Comparison of ENCODE assay signal across 10 cellular contexts in genomic region chr19:40688987-40689338, GRCh38. TPM values are rescaled to one million over a fixed set of nuclear protein-coding genes. Genes with fewer than 3 reads are reported as not detected.
DNase-seq lines count a peak whose midpoint lies in the region; ATAC-seq, FAIRE-seq and TF ChIP-seq lines count a peak whose summit lies in the region.
"Had no signal": no experiment of that assay in that cellular context is flagged by ENCODE, and none has a peak within 500 bp of the region (broad histone marks: within the 10 kb centered on the region; RNA-seq: fewer than 3 reads in every experiment).

No MANE protein-coding gene starts in this region.

- TF ChIP-seq POLR2A in H1 (IDR thresholded peaks at IDR 0.05; ENCODE audit: control extremely low read depth in 1 of 2, low read depth in 2 of 2, low read length in 2 of 2) = no peak

- H2BK15ac ChIP-seq in H1 (ENCODE audit: low read length) = peak overlapping the region; percentile 61; the same call in 1 of the 2 replicates

- H2BK12ac ChIP-seq in H1 (ENCODE audit: low read depth, low read length) = peak overlapping the region; percentile 88; the same call in 1 of the 2 replicates

- no peak for FAIRE-seq in H1 (lab: Jason Lieb, UNC)

- 0 out of 2 replicates have a peak, but pooled peaks cover 5% of the 10 kb centered on the region for H3K79me2 ChIP-seq in KMS-11 (ENCODE audit: insufficient read depth, low read depth)
- H3K79me2 ChIP-seq in H1 (ENCODE audit: control insufficient read depth in 1 of 2, insufficient read depth in 2 of 2, low read length in 2 of 2) = peaks cover 0 to 21% of the 10 kb centered on the region in 2 experiments; a peak in 3 of 4 replicates
- peaks cover 21% of the 10 kb centered on the region for H3K79me2 ChIP-seq in neural cell (replicated peaks; ENCODE audit: insufficient read depth, low read length)

- no peak overlapping the region for H4K5ac ChIP-seq in H1 (ENCODE audit: insufficient read length, low read depth, low read length)

- H3K18ac ChIP-seq in H1 (ENCODE audit: extremely low read depth, low read length) = no peak overlapping the region

- H3K14ac ChIP-seq in H1 (ENCODE audit: insufficient read length) = no peak overlapping the region

- no peak overlapping the region for H4K8ac ChIP-seq in H1 (ENCODE audit: extremely low read depth, insufficient read depth, low read length)

- 83% methylated on average over 4 of the region's 4 CpGs; no CpG with 5 or more reads in 1 of the 2 experiments for WGBS in H1 (ENCODE audit: extremely low coverage in 1 of 2, insufficient coverage in 1 of 2, insufficient read length in 1 of 2, insufficient replicate concordance in 2 of 2, low coverage in 1 of 2, low lambda C conversion rate in 2 of 2, missing lambda C conversion rate in 1 of 2), 2 experiments

- H3K23me2 ChIP-seq in H1 (ENCODE audit: low read depth, low read length) = peaks cover 16% of the 10 kb centered on the region

- DNase-seq in H1 (ENCODE audit: low read depth in 1 of 2, low spot score in 2 of 2) = no peak
- no peak for DNase-seq in activated naive CD4-positive, alpha-beta T cell treated with anti-CD3 and anti-CD28 coated beads, Interleukin-2, amount 50 U/mL, for 72 hours (ENCODE audit: low spot score in 2 of 2)
- no peak for DNase-seq in activated T-cell treated with anti-CD3 and anti-CD28 coated beads, Interleukin-2, amount 50 U/mL, for 4 hours
- DNase-seq in NCI-H2227 treated with DMSO at 0.1 percent for 48 hours (lab: John Stamatoyannopoulos, UW) = no peak
- DNase-seq: NCI-H1694 treated with DMSO at 0.1 percent for 48 hours, thyroid gland had no signal

- H3K79me1 ChIP-seq in H1 (ENCODE audit: low read depth, low read length) = peaks cover 12% of the 10 kb centered on the region

- H4K91ac ChIP-seq in H1 (replicated peaks; ENCODE audit: insufficient read length, low read length) = no peak overlapping the region

- H3K4me3 Mint-ChIP-seq in activated T-cell treated with anti-CD3 and anti-CD28 coated beads, Interleukin-2, amount 50 U/mL, for 4 hours = no peak overlapping the region

- H3K9ac ChIP-seq in KMS-11 (no peak overlapping the region), H1 (replicated peaks in 1 of 4; ENCODE audit: extremely low read depth in 1 of 4, low read depth in 3 of 4, low read length in 3 of 4) (peak overlapping the region in 2 of 4 experiments; percentile 69 to 76; a peak in 1 of 7 replicates), neural cell (ENCODE audit: low read length) (peak overlapping the region; percentile 87)

- CTCF ChIA-PET in H1 (lab: Charles Lee; ENCODE audit: partially characterized antibody) = interaction anchor here (0.7 to 1.7 kb wide), 3 partner anchors 9 to 26 kb away, joined by 3 to 6 read pairs (median 3); no protein-coding TSS in a partner anchor

- H3K27me3 ChIP-seq in KMS-11 (ENCODE audit: insufficient read depth, low read depth) = no peaks in the 10 kb centered on the region
- no peaks in the 10 kb centered on the region for H3K27me3 ChIP-seq in H1 (replicated peaks in 1 of 4; ENCODE audit: control insufficient read depth in 3 of 4, extremely low read depth in 1 of 4, insufficient read depth in 3 of 4, low read length in 3 of 4)
- no peaks in the 10 kb centered on the region for H3K27me3 ChIP-seq in neural cell (ENCODE audit: insufficient read depth, low read depth, low read length)
- H3K27me3 ChIP-seq: thyroid gland had no signal

- POLR2A ChIA-PET in H1 (lab: Charles Lee; ENCODE audit: partially characterized antibody) = interaction anchor here (1.2 kb wide), 1 partner anchor 8 kb away, joined by 4 read pairs; no protein-coding TSS in a partner anchor

- no peaks in the 10 kb centered on the region for H3K9me3 Mint-ChIP-seq in activated naive CD4-positive, alpha-beta T cell treated with anti-CD3 and anti-CD28 coated beads, Interleukin-2, amount 50 U/mL, for 72 hours
- no peaks in the 10 kb centered on the region for H3K9me3 Mint-ChIP-seq in activated T-cell treated with anti-CD3 and anti-CD28 coated beads, Interleukin-2, amount 50 U/mL, for 4 hours

- no peak overlapping the region for H3K56ac ChIP-seq in H1 (replicated peaks; ENCODE audit: insufficient read length, low read depth, low read length)

- H3K36me3 Mint-ChIP-seq in activated naive CD4-positive, alpha-beta T cell treated with anti-CD3 and anti-CD28 coated beads, Interleukin-2, amount 50 U/mL, for 72 hours = peaks cover 0 to 10% of the 10 kb centered on the region in 2 donors
- H3K36me3 Mint-ChIP-seq in activated T-cell treated with anti-CD3 and anti-CD28 coated beads, Interleukin-2, amount 50 U/mL, for 4 hours (ENCODE audit: insufficient read depth) = peaks cover 7% of the 10 kb centered on the region

- ATAC-seq in activated naive CD4-positive, alpha-beta T cell treated with anti-CD3 and anti-CD28 coated beads, Interleukin-2, amount 50 U/mL, for 72 hours = no peak
- ATAC-seq in activated T-cell treated with anti-CD3 and anti-CD28 coated beads, Interleukin-2, amount 50 U/mL, for 4 hours = no peak
- no peak for ATAC-seq in GM21723 (IDR thresholded peaks at IDR 0.05; ENCODE audit: unreplicated experiment)

- H3K27ac ChIP-seq in 22Rv1 = peak overlapping the region; percentile 79; the same call in 1 of the 2 replicates
- no peak overlapping the region for H3K27ac ChIP-seq in KMS-11
- H3K27ac ChIP-seq in H1 (ENCODE audit: low read depth, low read length) = no peak overlapping the region
- H3K27ac ChIP-seq in neural cell (ENCODE audit: low read length) = peak overlapping the region; percentile 41

- H3K4me1 Mint-ChIP-seq in activated T-cell treated with anti-CD3 and anti-CD28 coated beads, Interleukin-2, amount 50 U/mL, for 4 hours (ENCODE audit: low read depth) = peaks cover 4% of the 10 kb centered on the region

- no peak overlapping the region for H3K4ac ChIP-seq in H1 (replicated peaks; ENCODE audit: insufficient read length, low read depth, low read length)

- H3K27ac Mint-ChIP-seq in activated naive CD4-positive, alpha-beta T cell treated with anti-CD3 and anti-CD28 coated beads, Interleukin-2, amount 50 U/mL, for 72 hours = no peak overlapping the region

- peak overlapping the region; percentile 75; the same call in 1 of the 2 replicates for H2AK5ac ChIP-seq in H1 (ENCODE audit: low read depth, low read length)

- H3K9me3 ChIP-seq in H1 (ENCODE audit: insufficient read depth in 2 of 2, low read depth in 1 of 2, low read length in 1 of 2) = no peaks in the 10 kb centered on the region
- no peaks in the 10 kb centered on the region for H3K9me3 ChIP-seq in neural cell (ENCODE audit: low read length)
- H3K9me3 ChIP-seq: thyroid gland had no signal

- H3K4me1 ChIP-seq in KMS-11 (ENCODE audit: low read depth, poor library complexity, severe bottlenecking) (peaks cover 26% of the 10 kb centered on the region), H1 (replicated peaks in 1 of 4; ENCODE audit: control insufficient read depth in 3 of 4, insufficient read depth in 4 of 4, low read length in 3 of 4) (peaks cover 0 to 25% (median 15%) of the 10 kb centered on the region in 4 experiments; a peak in 6 of 7 replicates)

- TF ChIP-seq EP300 in H1 (IDR thresholded peaks at IDR 0.05; ENCODE audit: borderline replicate concordance in 1 of 2, low read depth in 2 of 2, low read length in 2 of 2) (no peak), neural cell (conservative IDR thresholded peaks at IDR 0.05; ENCODE audit: poor library complexity, severe bottlenecking) (no peak)

- no peaks in the 10 kb centered on the region for H4K20me1 ChIP-seq in KMS-11 (ENCODE audit: insufficient read depth)
- peaks cover 6 to 21% of the 10 kb centered on the region in 2 experiments for H4K20me1 ChIP-seq in H1 (replicated peaks in 1 of 2; ENCODE audit: control insufficient read depth in 1 of 2, insufficient read depth in 2 of 2, low read length in 2 of 2)
- H4K20me1 ChIP-seq in neural cell (ENCODE audit: insufficient read depth) = no peaks in the 10 kb centered on the region

- no peak for TF ChIP-seq CTCF in 22Rv1 (IDR thresholded peaks at IDR 0.05)
- no peak for TF ChIP-seq CTCF in KMS-11 (conservative IDR thresholded peaks at IDR 0.05; ENCODE audit: low read depth, low read length)
- TF ChIP-seq CTCF in H1 (IDR thresholded peaks at IDR 0.05; ENCODE audit: control extremely low read depth in 1 of 3, insufficient read depth in 1 of 3, low read depth in 1 of 3, low read length in 3 of 3) = no peak
- TF ChIP-seq CTCF in neural cell (IDR thresholded peaks at IDR 0.05; ENCODE audit: poor library complexity, severe bottlenecking) = no peak

- H2BK5ac ChIP-seq in H1 (ENCODE audit: low read depth, low read length) = no peak overlapping the region

- TF ChIP-seq RAD21 in H1 (IDR thresholded peaks at IDR 0.05 in 1 of 2, conservative IDR thresholded peaks at IDR 0.05 in 1 of 2; ENCODE audit: low read depth in 2 of 2, low read length in 2 of 2) = no peak
- no peak for TF ChIP-seq RAD21 in neural cell (conservative IDR thresholded peaks at IDR 0.05)

- H2BK20ac ChIP-seq in H1 (ENCODE audit: low read length) = no peak overlapping the region

- peak overlapping the region; percentile 84; the same call in 1 of the 2 replicates for H3K4me2 ChIP-seq in KMS-11
- H3K4me2 ChIP-seq in H1 (ENCODE audit: insufficient read depth in 1 of 2, low read depth in 2 of 2, low read length in 2 of 2) = peak overlapping the region; percentile 94 to 98
- peak overlapping the region; percentile 93 for H3K4me2 ChIP-seq in neural cell (ENCODE audit: low read length)

- no peak overlapping the region for H3K23ac ChIP-seq in H1 (ENCODE audit: insufficient read length)

- H3K4me3 ChIP-seq in KMS-11 (IDR thresholded peaks at IDR 0.05; ENCODE audit: insufficient read depth, low read depth, low read length) (no peak overlapping the region), H1 (ENCODE audit: extremely low read depth in 1 of 4, insufficient read depth in 2 of 4, low read depth in 3 of 4, low read length in 4 of 4) (peak overlapping the region in 2 of 4 experiments; percentile 54 to 70; a peak in 3 of 8 replicates), neural cell (ENCODE audit: low read length) (peak overlapping the region; percentile 81)

- H2AFZ ChIP-seq in KMS-11 (ENCODE audit: low read depth) = no peak overlapping the region
- H2AFZ ChIP-seq in H1 (ENCODE audit: low read length) = no peak overlapping the region
- H2AFZ ChIP-seq in neural cell (ENCODE audit: low read depth, low read length) = no peak overlapping the region

- H3K9me2 ChIP-seq in neural cell (ENCODE audit: insufficient read depth, low read length) = no peaks in the 10 kb centered on the region

- no peak overlapping the region for H2BK120ac ChIP-seq in H1 (replicated peaks; ENCODE audit: low read depth, low read length)

- H3K36me3 ChIP-seq in KMS-11 (ENCODE audit: insufficient read depth) = no peaks in the 10 kb centered on the region
- peaks cover 3 to 17% (median 7%) of the 10 kb centered on the region in 4 experiments; a peak in 5 of 8 replicates for H3K36me3 ChIP-seq in H1 (ENCODE audit: control insufficient read depth in 2 of 4, insufficient read depth in 4 of 4, low read length in 3 of 4)
- H3K36me3 ChIP-seq in neural cell (ENCODE audit: insufficient read depth, low read length) = no peaks in the 10 kb centered on the region

- H3F3A ChIP-seq in neural cell (ENCODE audit: insufficient read depth, low read length, poor library complexity, severe bottlenecking) = no peaks in the 10 kb centered on the region

- H3K27me3 Mint-ChIP-seq in activated T-cell treated with anti-CD3 and anti-CD28 coated beads, Interleukin-2, amount 50 U/mL, for 4 hours (ENCODE audit: low read depth) = no peaks in the 10 kb centered on the region

RNA-seq across cellular contexts. Expression of gene NUMBL, which starts 1.5 kb away (rescaled TPM):
- total RNA-seq in H1 (2021; fragmentation: NEBNext Ultra II Directional; extraction: Animal tissue kit (Norgen Biotek cat#: 25700)) = 24.8 and 29.4 TPM in 2 replicates
- polyA plus RNA-seq in H1 (2011; rRNA removed) (13.5 and 20.0 TPM in 2 replicates), neural cell (20.5 and 27.7 TPM in 2 replicates)
- polyA plus RNA-seq in H1 (2011; cell fraction: cytosol; rRNA removed) = 10.3 TPM
- 22.0 TPM for polyA plus RNA-seq in H1 (2011; cell fraction: nucleus; rRNA removed)
- 7.0 to 14.8 TPM (median 13.2 TPM) in 4 replicates for polyA plus RNA-seq in H1 (2012, experiment 1 of 2)
- 9.5 TPM for polyA plus RNA-seq in H1 (2012, experiment 2 of 2)
- polyA plus RNA-seq in H1 (2013, experiment 1 of 2) = 11.1 TPM
- 10.7 TPM for polyA plus RNA-seq in H1 (2013, experiment 2 of 2)
- polyA minus RNA-seq in H1 (2011; rRNA and poly(A)+ RNA removed) = 9.9 and 10.0 TPM in 2 replicates
- polyA minus RNA-seq in H1 (2011; cell fraction: cytosol; rRNA and poly(A)+ RNA removed) = 6.8 TPM
- 14.0 TPM for polyA minus RNA-seq in H1 (2011; cell fraction: nucleus; rRNA and poly(A)+ RNA removed)
- 14.9 and 24.4 TPM in 2 replicates for polyA minus RNA-seq in neural cell
- 10 to 100 TPM; 18.0 to 20.2 TPM for total RNA-seq in activated naive CD4-positive, alpha-beta T cell treated with anti-CD3 and anti-CD28 coated beads, Interleukin-2, amount 50 U/mL, for 72 hours
- 10 to 100 TPM; 13.8 to 17.1 (median 16.7) TPM for total RNA-seq in activated T-cell treated with anti-CD3 and anti-CD28 coated beads, Interleukin-2, amount 50 U/mL, for 4 hours

RNA-seq across cellular contexts. Expression of gene COQ8B, which starts 27.7 kb away (rescaled TPM):
- total RNA-seq in H1 (2021; fragmentation: NEBNext Ultra II Directional; extraction: Animal tissue kit (Norgen Biotek cat#: 25700)) = 39.3 and 41.7 TPM in 2 replicates
- polyA plus RNA-seq in H1 (2011; rRNA removed) (46.1 and 67.6 TPM in 2 replicates), neural cell (83.2 and 95.3 TPM in 2 replicates)
- 51.7 TPM for polyA plus RNA-seq in H1 (2011; cell fraction: cytosol; rRNA removed)
- 116 TPM for polyA plus RNA-seq in H1 (2011; cell fraction: nucleus; rRNA removed)
- 20.5 to 45.8 TPM (median 40.6 TPM) in 4 replicates for polyA plus RNA-seq in H1 (2012, experiment 1 of 2)
- 48.3 TPM for polyA plus RNA-seq in H1 (2012, experiment 2 of 2)
- 22.4 TPM for polyA plus RNA-seq in H1 (2013, experiment 1 of 2)
- 20.3 TPM for polyA plus RNA-seq in H1 (2013, experiment 2 of 2)
- polyA minus RNA-seq in H1 (2011; rRNA and poly(A)+ RNA removed) = 25.9 and 28.6 TPM in 2 replicates
- polyA minus RNA-seq in H1 (2011; cell fraction: cytosol; rRNA and poly(A)+ RNA removed) = 24.7 TPM
- 35.4 TPM for polyA minus RNA-seq in H1 (2011; cell fraction: nucleus; rRNA and poly(A)+ RNA removed)
- 50.7 and 67.4 TPM in 2 replicates for polyA minus RNA-seq in neural cell
- total RNA-seq in activated naive CD4-positive, alpha-beta T cell treated with anti-CD3 and anti-CD28 coated beads, Interleukin-2, amount 50 U/mL, for 72 hours = 10 to 100 TPM; 25.5 to 39.8 TPM
- 10 to 100 TPM; 18.7 to 21.3 (median 18.9) TPM for total RNA-seq in activated T-cell treated with anti-CD3 and anti-CD28 coated beads, Interleukin-2, amount 50 U/mL, for 4 hours

RNA-seq across cellular contexts. Expression of gene ITPKC, which starts 27.9 kb away (rescaled TPM):
- 8.9 and 9.5 TPM in 2 replicates for total RNA-seq in H1 (2021; fragmentation: NEBNext Ultra II Directional; extraction: Animal tissue kit (Norgen Biotek cat#: 25700))
- polyA plus RNA-seq in H1 (2011; rRNA removed) (5.2 and 7.8 TPM in 2 replicates), neural cell (14.9 and 16.8 TPM in 2 replicates)
- 7.0 TPM for polyA plus RNA-seq in H1 (2011; cell fraction: cytosol; rRNA removed)
- 12.2 TPM for polyA plus RNA-seq in H1 (2011; cell fraction: nucleus; rRNA removed)
- polyA plus RNA-seq in H1 (2012, experiment 1 of 2) = 6.0 to 9.0 TPM (median 8.9 TPM) in 4 replicates
- polyA plus RNA-seq in H1 (2012, experiment 2 of 2) = 8.4 TPM
- polyA plus RNA-seq in H1 (2013, experiment 1 of 2) = 3.4 TPM
- polyA plus RNA-seq in H1 (2013, experiment 2 of 2) = 3.4 TPM
- 8.5 and 11.8 TPM in 2 replicates for polyA minus RNA-seq in H1 (2011; rRNA and poly(A)+ RNA removed)
- 6.2 TPM for polyA minus RNA-seq in H1 (2011; cell fraction: cytosol; rRNA and poly(A)+ RNA removed)
- 7.3 TPM for polyA minus RNA-seq in H1 (2011; cell fraction: nucleus; rRNA and poly(A)+ RNA removed)
- 17.5 and 21.7 TPM in 2 replicates for polyA minus RNA-seq in neural cell
- total RNA-seq in activated naive CD4-positive, alpha-beta T cell treated with anti-CD3 and anti-CD28 coated beads, Interleukin-2, amount 50 U/mL, for 72 hours = 1 to 10 TPM; 8.3 to 9.4 TPM
- total RNA-seq in activated T-cell treated with anti-CD3 and anti-CD28 coated beads, Interleukin-2, amount 50 U/mL, for 4 hours = 1 to 10 TPM; 6.9 to 8.2 (median 8.2) TPM

Comparison
In these comparisons a context has a peak if more than half of its experiments do, and no peak if none do; other contexts are left out.
1. H3K27ac ChIP-seq: peak in 22Rv1 (single experiment) and neural cell (single experiment); none in KMS-11 (single experiment) and H1 (single experiment).
2. Peak in every context shown above with its lines, with median percentiles within 50 percentile points of each other: H3K4me2 ChIP-seq.